In genomic region chr6:4242593-4242992, GRCh38 we compare ENCODE assay signal across 27 cellular contexts.
"Had no signal": no experiment of that assay in that cellular context is flagged by ENCODE, and none has a peak within 500 bp of the region (broad histone marks: within the 10 kb centered on the region; RNA-seq: fewer than 3 reads in every experiment).

No MANE protein-coding gene starts in this region.

- H3K36me3 ChIP-seq: colonic mucosa, gastroesophageal sphincter, heart left ventricle, left ventricle myocardium inferior, lower lobe of right lung had no signal

- H3K4me1 ChIP-seq: colonic mucosa, gastroesophageal sphincter, heart left ventricle, left ventricle myocardium inferior, lower lobe of right lung had no signal

- DNase-seq: cerebellar nuclear complex; colonic mucosa; cortex of kidney; effector CD8-positive, alpha-beta T cell; effector memory CD8-positive, alpha-beta T cell; endodermal cell; erythroblast; heart left ventricle; hypothalamus; immature natural killer cell; islet precursor cell; kidney; kidney glomerular epithelial cell; left colon; left ventricle myocardium inferior; lower lobe of right lung; mesendoderm; midbrain; naive thymus-derived CD4-positive, alpha-beta T cell had no signal

- H3K4me3 Mint-ChIP-seq: dendritic cell treated with granulocyte-macrophage colony-stimulating factor and Interleukin-4, amounts not matched to agents 40 ng/mL and 50 ng/mL, for 4 days; effector memory CD8-positive, alpha-beta T cell; endodermal cell; immature natural killer cell; memory B cell; naive thymus-derived CD4-positive, alpha-beta T cell had no signal

- ATAC-seq: effector memory CD8-positive, alpha-beta T cell; esophagus mucosa; gastroesophageal sphincter; heart left ventricle; left colon; left lobe of liver; lower lobe of right lung; naive thymus-derived CD4-positive, alpha-beta T cell had no signal

- H3K4me3 ChIP-seq: colonic mucosa, gastroesophageal sphincter, heart left ventricle, hepatocyte, left ventricle myocardium inferior, lower lobe of right lung had no signal

- H3K36me3 Mint-ChIP-seq: immature natural killer cell had no signal

- H3K9me3 Mint-ChIP-seq: effector memory CD8-positive, alpha-beta T cell had no signal

- H3K27me3 ChIP-seq: colonic mucosa, gastroesophageal sphincter, heart left ventricle, hepatocyte had no signal

- H3K4me1 Mint-ChIP-seq: endodermal cell, immature natural killer cell had no signal

- H3K27ac Mint-ChIP-seq: dendritic cell treated with granulocyte-macrophage colony-stimulating factor and Interleukin-4, amounts not matched to agents 40 ng/mL and 50 ng/mL, for 4 days; effector memory CD8-positive, alpha-beta T cell; endodermal cell; immature natural killer cell; memory B cell; naive thymus-derived CD4-positive, alpha-beta T cell had no signal

- H3K9me3 ChIP-seq: colonic mucosa had no signal

- H3K27ac ChIP-seq: colonic mucosa, gastroesophageal sphincter, heart left ventricle, hepatocyte, left ventricle myocardium inferior, lower lobe of right lung had no signal

- FAIRE-seq: endometrium, frontal cortex, kidney had no signal
